ENCODE assay signal across 8 cellular contexts in the genomic region with DNA sequence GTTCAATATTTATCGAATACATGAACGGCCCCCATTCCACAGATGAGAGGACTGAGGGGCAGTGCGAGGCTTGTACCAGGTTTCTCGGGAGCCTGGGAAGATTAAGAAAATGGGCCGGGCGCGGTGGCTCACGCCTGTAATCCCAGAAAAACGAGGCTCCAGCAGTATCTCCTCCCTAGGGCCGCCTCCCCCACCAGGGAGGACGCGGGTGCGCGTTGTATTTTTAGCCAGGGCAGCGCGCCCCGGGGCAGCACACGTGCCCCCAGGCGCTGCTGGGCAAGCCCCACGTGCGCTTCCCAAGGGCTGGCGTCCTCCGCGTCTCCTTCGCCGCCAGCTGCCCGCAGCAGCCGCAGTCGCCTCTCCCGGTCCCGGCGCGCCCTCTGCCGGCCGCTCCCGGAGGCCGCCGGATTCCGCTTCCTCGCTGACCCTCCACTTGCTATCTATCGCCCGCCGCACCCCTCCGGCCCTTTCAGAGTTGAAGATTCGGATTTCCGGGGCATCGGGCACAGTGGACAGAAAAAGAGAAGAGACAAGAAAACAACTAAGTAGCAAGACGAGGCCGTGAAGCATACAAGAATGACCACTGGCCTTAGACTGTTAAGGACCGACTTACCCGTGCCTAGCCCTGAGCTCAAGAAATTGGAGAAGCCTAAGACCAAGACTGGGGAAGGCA. TPM values are rescaled to one million over a fixed set of nuclear protein-coding genes. Genes with fewer than 3 reads are reported as not detected.
DNase-seq lines count a peak whose midpoint lies in the region; ATAC-seq, FAIRE-seq and TF ChIP-seq lines count a peak whose summit lies in the region.

No MANE protein-coding gene starts in this region.

- WGBS in HepG2 (ENCODE audit: low lambda C conversion rate), result 6% methylated on average over 31 of the region's 51 CpGs

- POLR2A ChIA-PET in HepG2 (lab: Yijun Ruan, JAX), result interaction anchor here (0.6 to 1.9 kb wide), 10 partner anchors 14 to 260 kb away, joined by 3 to 22 read pairs (median 5); a partner anchor contains a TSS

- TF ChIP-seq EP300 in HepG2 (IDR thresholded peaks at IDR 0.05; ENCODE audit: low read depth in 2 of 2, low read length in 2 of 2) (no peak), HepG2 (CRISPR knock-in tag; IDR thresholded peaks at IDR 0.05; ENCODE audit: borderline replicate concordance) (no peak)

- no TSS peak for BruUV-seq in HepG2 (replicated peaks; lab: Mats Ljungman, UMichigan)

- H3K4me2 ChIP-seq in HepG2 (ENCODE audit: low read depth, low read length), result peak overlapping the region; percentile 88

- FAIRE-seq in HepG2 (lab: Jason Lieb, UNC), result no peak

- TF ChIP-seq RAD21 in HepG2 (CRISPR knock-in tag; IDR thresholded peaks at IDR 0.05), result peak; percentile 99

- intact Hi-C loops in HepG2 (cut with micrococcal nuclease; ENCODE audit: unreplicated experiment), result loop anchor here (1.0 kb wide), 1 partner anchor 16 kb away; no protein-coding TSS in a partner anchor

- H3K4me3 ChIP-seq in AG09309 (ENCODE audit: control insufficient read depth, low read depth, low read length) (no peak overlapping the region; the same call in 1 of the 2 replicates), HepG2 (replicated peaks in 1 of 3; ENCODE audit: insufficient read depth in 1 of 3, low read depth in 2 of 3, low read length in 3 of 3) (peak overlapping the region in 1 of 3 experiments; percentile 50; a peak in 2 of 6 replicates)

- peaks cover 41% of the 10 kb centered on the region for H3K4me1 ChIP-seq in HepG2 (ENCODE audit: insufficient read depth, low read length)

- H3K36me3 ChIP-seq in HepG2 (replicated peaks in 1 of 2; ENCODE audit: control insufficient read depth in 1 of 2, insufficient read depth in 2 of 2, low read length in 2 of 2), result no peaks in the 10 kb centered on the region

- in situ Hi-C loops in HepG2 (cut with HindIII; ENCODE audit: extremely low pct_ligation_motif_present, low pct_unique_long_range_greater_than_20kb), result no loop called here

- CTCF ChIA-PET in HepG2 (lab: Yijun Ruan, JAX; ENCODE audit: low intra/inter-chr PET ratio, low total read pairs), result interaction anchor here (1.1 to 2.6 kb wide), 5 partner anchors 16 to 76 kb away, joined by 4 to 43 read pairs (median 6); a partner anchor contains a TSS

- peak overlapping the region; percentile 69 for H2AFZ ChIP-seq in HepG2 (ENCODE audit: low read length)

- no peaks in the 10 kb centered on the region for H3K79me2 ChIP-seq in HepG2 (ENCODE audit: insufficient read depth, low read length)

- H4K20me1 ChIP-seq in HepG2 (ENCODE audit: insufficient read depth, low read length), result no peaks in the 10 kb centered on the region

- H3K9ac ChIP-seq in HepG2 (ENCODE audit: insufficient read depth, low read depth, low read length), result no peak overlapping the region

- TF ChIP-seq CTCF in AG09309 (IDR thresholded peaks at IDR 0.05; ENCODE audit: control insufficient read depth, insufficient read depth, low read depth, low read length, missing control alignments) (peak; percentile 79), HepG2 (CRISPR knock-in tag; IDR thresholded peaks at IDR 0.05) (peak; percentile 93)

- peaks cover 2 to 11% of the 10 kb centered on the region in 2 experiments; a peak in 2 of 5 replicates for H3K27me3 ChIP-seq in HepG2 (ENCODE audit: control insufficient read depth in 1 of 2, insufficient read depth in 2 of 2, low read length in 2 of 2)

- no peak overlapping the region for H3K27ac ChIP-seq in HepG2 (ENCODE audit: extremely low read length, insufficient read depth, low read length)

- DNase-seq in AG09309 (ENCODE audit: low read depth), result no peak
- peak; percentile 79 for DNase-seq in GM19240 (ENCODE audit: insufficient read length, low spot score)
- peak; percentile 82 for DNase-seq in NCI-H226
- DNase-seq in activated CD4-positive, alpha-beta T cell treated with anti-CD3 and anti-CD28 coated beads for 1 hour, result peak; percentile 42
- peak; percentile 62 for DNase-seq in dedifferentiated amniotic fluid mesenchymal stem cell (ENCODE audit: extremely low spot score)
- DNase-seq in HepG2 (ENCODE audit: low spot score), result peak; percentile 56
- peak; percentile 65 for DNase-seq in stimulated activated CD4-positive, alpha-beta T cell treated with anti-CD3 and anti-CD28 coated beads, Interleukin-4, amount 100 ng/mL, for 24 hours
- no peak for DNase-seq in NCI-H524 treated with DMSO at 0.1 percent for 48 hours (lab: John Stamatoyannopoulos, UW)

- no peaks in the 10 kb centered on the region for H3K9me3 ChIP-seq in HepG2 (ENCODE audit: low read length)

- TF ChIP-seq POLR2A in HepG2 (IDR thresholded peaks at IDR 0.05; ENCODE audit: insufficient read depth in 1 of 2, low read depth in 2 of 2, low read length in 2 of 2), result no peak

- peak; percentile 63 for ATAC-seq in HepG2

RNA-seq across cellular contexts. Expression of a gene that starts 1.9 kb away (rescaled TPM):
- 0.22 TPM in 1 of 2 replicates, not detected in the other for total RNA-seq in HepG2 (2016; rRNA removed; fragmentation: Illumina TruSeq; extraction: Trizol)
- 0.09 and 0.30 TPM in 2 replicates for total RNA-seq in HepG2 (2016; cell fraction: cytosol; rRNA removed; fragmentation: Illumina TruSeq; extraction: Trizol; ENCODE audit: low read depth)
- 0.24 TPM in 1 of 2 replicates, not detected in the other for total RNA-seq in HepG2 (2016; cell fraction: insoluble cytoplasmic fraction; rRNA removed; fragmentation: Illumina TruSeq; extraction: Trizol)
- 0.25 and 0.34 TPM in 2 replicates for total RNA-seq in HepG2 (2016; cell fraction: membrane; rRNA removed; fragmentation: Illumina TruSeq; extraction: Trizol)
- total RNA-seq in HepG2 (2016; cell fraction: nucleus; rRNA removed; fragmentation: Illumina TruSeq; extraction: Trizol), result 0.34 and 0.37 TPM in 2 replicates
- polyA plus RNA-seq in HepG2 (2011; rRNA removed), result 0.12 TPM in 2 replicates
- polyA plus RNA-seq in HepG2 (2011; cell fraction: cytosol; rRNA removed), result 0.01 and 0.07 TPM in 2 replicates
- 0.96 and 1.6 TPM in 2 replicates for polyA plus RNA-seq in HepG2 (2011; cell fraction: nucleus; rRNA removed)
- 0.39 and 0.50 TPM in 2 replicates for polyA plus RNA-seq in HepG2 (2012)
- 0.36 TPM in 2 replicates for polyA plus RNA-seq in HepG2 (2016; cell fraction: cytosol; fragmentation: Illumina TruSeq; extraction: Trizol; ENCODE audit: low read depth)
- polyA plus RNA-seq in HepG2 (2016; cell fraction: insoluble cytoplasmic fraction; fragmentation: Illumina TruSeq; extraction: Trizol; ENCODE audit: low read depth), result 0.30 and 0.47 TPM in 2 replicates
- polyA plus RNA-seq in HepG2 (2016; cell fraction: membrane; fragmentation: Illumina TruSeq; extraction: Trizol; ENCODE audit: low read depth), result 0.38 and 0.65 TPM in 2 replicates
- 1.2 and 1.5 TPM in 2 replicates for polyA plus RNA-seq in HepG2 (2016; cell fraction: nucleus; fragmentation: Illumina TruSeq; extraction: Trizol; ENCODE audit: insufficient read depth, low read depth)
- 0.06 and 0.09 TPM in 2 replicates for polyA minus RNA-seq in HepG2 (2011; rRNA and poly(A)+ RNA removed; ENCODE audit: low replicate concordance)
- polyA minus RNA-seq in HepG2 (2011; cell fraction: cytosol; rRNA and poly(A)+ RNA removed), result not detected in 2 replicates
- polyA minus RNA-seq in HepG2 (2011; cell fraction: nucleus; rRNA and poly(A)+ RNA removed), result 0.37 and 0.52 TPM in 2 replicates

RNA-seq across cellular contexts. Expression of a gene that starts 11.1 kb away (rescaled TPM):
- 319 and 367 TPM in 2 replicates for total RNA-seq in HepG2 (2016; rRNA removed; fragmentation: Illumina TruSeq; extraction: Trizol)
- total RNA-seq in HepG2 (2016; cell fraction: cytosol; rRNA removed; fragmentation: Illumina TruSeq; extraction: Trizol; ENCODE audit: low read depth), result 181 and 202 TPM in 2 replicates
- 326 and 331 TPM in 2 replicates for total RNA-seq in HepG2 (2016; cell fraction: insoluble cytoplasmic fraction; rRNA removed; fragmentation: Illumina TruSeq; extraction: Trizol)
- 297 and 318 TPM in 2 replicates for total RNA-seq in HepG2 (2016; cell fraction: membrane; rRNA removed; fragmentation: Illumina TruSeq; extraction: Trizol)
- total RNA-seq in HepG2 (2016; cell fraction: nucleus; rRNA removed; fragmentation: Illumina TruSeq; extraction: Trizol), result 155 and 177 TPM in 2 replicates
- polyA plus RNA-seq in HepG2 (2011; rRNA removed), result 280 and 337 TPM in 2 replicates
- 359 and 386 TPM in 2 replicates for polyA plus RNA-seq in HepG2 (2011; cell fraction: cytosol; rRNA removed)
- polyA plus RNA-seq in HepG2 (2011; cell fraction: nucleus; rRNA removed), result 222 and 229 TPM in 2 replicates
- polyA plus RNA-seq in HepG2 (2012), result 346 and 360 TPM in 2 replicates
- 332 and 358 TPM in 2 replicates for polyA plus RNA-seq in HepG2 (2016; cell fraction: cytosol; fragmentation: Illumina TruSeq; extraction: Trizol; ENCODE audit: low read depth)
- polyA plus RNA-seq in HepG2 (2016; cell fraction: insoluble cytoplasmic fraction; fragmentation: Illumina TruSeq; extraction: Trizol; ENCODE audit: low read depth), result 655 and 754 TPM in 2 replicates
- polyA plus RNA-seq in HepG2 (2016; cell fraction: membrane; fragmentation: Illumina TruSeq; extraction: Trizol; ENCODE audit: low read depth), result 458 and 466 TPM in 2 replicates
- 478 and 490 TPM in 2 replicates for polyA plus RNA-seq in HepG2 (2016; cell fraction: nucleus; fragmentation: Illumina TruSeq; extraction: Trizol; ENCODE audit: insufficient read depth, low read depth)
- polyA minus RNA-seq in HepG2 (2011; rRNA and poly(A)+ RNA removed; ENCODE audit: low replicate concordance), result 353 and 1,132 TPM in 2 replicates
- 190 and 222 TPM in 2 replicates for polyA minus RNA-seq in HepG2 (2011; cell fraction: cytosol; rRNA and poly(A)+ RNA removed)
- 105 and 111 TPM in 2 replicates for polyA minus RNA-seq in HepG2 (2011; cell fraction: nucleus; rRNA and poly(A)+ RNA removed)

RNA-seq across cellular contexts. Expression of a gene that starts 14.8 kb away (rescaled TPM):
- 2.6 and 5.8 TPM in 2 replicates for total RNA-seq in HepG2 (2016; rRNA removed; fragmentation: Illumina TruSeq; extraction: Trizol)
- 1.1 and 1.3 TPM in 2 replicates for total RNA-seq in HepG2 (2016; cell fraction: cytosol; rRNA removed; fragmentation: Illumina TruSeq; extraction: Trizol; ENCODE audit: low read depth)
- 2.6 and 6.2 TPM in 2 replicates for total RNA-seq in HepG2 (2016; cell fraction: insoluble cytoplasmic fraction; rRNA removed; fragmentation: Illumina TruSeq; extraction: Trizol)
- 2.9 and 3.0 TPM in 2 replicates for total RNA-seq in HepG2 (2016; cell fraction: membrane; rRNA removed; fragmentation: Illumina TruSeq; extraction: Trizol)
- 5.2 and 8.4 TPM in 2 replicates for total RNA-seq in HepG2 (2016; cell fraction: nucleus; rRNA removed; fragmentation: Illumina TruSeq; extraction: Trizol)
- 4.9 and 6.3 TPM in 2 replicates for polyA plus RNA-seq in HepG2 (2011; rRNA removed)
- 3.9 and 5.4 TPM in 2 replicates for polyA plus RNA-seq in HepG2 (2011; cell fraction: cytosol; rRNA removed)
- polyA plus RNA-seq in HepG2 (2011; cell fraction: nucleus; rRNA removed), result 13.8 and 15.9 TPM in 2 replicates
- polyA plus RNA-seq in HepG2 (2012), result 1.9 and 2.8 TPM in 2 replicates
- polyA plus RNA-seq in HepG2 (2016; cell fraction: cytosol; fragmentation: Illumina TruSeq; extraction: Trizol; ENCODE audit: low read depth), result 0.44 and 0.46 TPM in 2 replicates
- 1.6 and 2.0 TPM in 2 replicates for polyA plus RNA-seq in HepG2 (2016; cell fraction: insoluble cytoplasmic fraction; fragmentation: Illumina TruSeq; extraction: Trizol; ENCODE audit: low read depth)
- 1.1 and 1.3 TPM in 2 replicates for polyA plus RNA-seq in HepG2 (2016; cell fraction: membrane; fragmentation: Illumina TruSeq; extraction: Trizol; ENCODE audit: low read depth)
- 8.0 and 10.3 TPM in 2 replicates for polyA plus RNA-seq in HepG2 (2016; cell fraction: nucleus; fragmentation: Illumina TruSeq; extraction: Trizol; ENCODE audit: insufficient read depth, low read depth)
- polyA minus RNA-seq in HepG2 (2011; rRNA and poly(A)+ RNA removed; ENCODE audit: low replicate concordance), result 0.68 and 20.8 TPM in 2 replicates
- polyA minus RNA-seq in HepG2 (2011; cell fraction: cytosol; rRNA and poly(A)+ RNA removed), result 5.3 and 5.8 TPM in 2 replicates
- 10.2 and 10.3 TPM in 2 replicates for polyA minus RNA-seq in HepG2 (2011; cell fraction: nucleus; rRNA and poly(A)+ RNA removed)

RNA-seq across cellular contexts. Expression of a gene that starts 18.8 kb away (rescaled TPM):
- 43.8 and 58.0 TPM in 2 replicates for total RNA-seq in HepG2 (2016; rRNA removed; fragmentation: Illumina TruSeq; extraction: Trizol)
- total RNA-seq in HepG2 (2016; cell fraction: cytosol; rRNA removed; fragmentation: Illumina TruSeq; extraction: Trizol; ENCODE audit: low read depth), result 164 and 173 TPM in 2 replicates
- total RNA-seq in HepG2 (2016; cell fraction: insoluble cytoplasmic fraction; rRNA removed; fragmentation: Illumina TruSeq; extraction: Trizol), result 33.8 and 63.0 TPM in 2 replicates
- 126 and 138 TPM in 2 replicates for total RNA-seq in HepG2 (2016; cell fraction: membrane; rRNA removed; fragmentation: Illumina TruSeq; extraction: Trizol)
- 36.6 and 44.0 TPM in 2 replicates for total RNA-seq in HepG2 (2016; cell fraction: nucleus; rRNA removed; fragmentation: Illumina TruSeq; extraction: Trizol)
- polyA plus RNA-seq in HepG2 (2011; rRNA removed), result 48.0 and 59.4 TPM in 2 replicates
- 40.0 and 57.0 TPM in 2 replicates for polyA plus RNA-seq in HepG2 (2011; cell fraction: cytosol; rRNA removed)
- 196 and 231 TPM in 2 replicates for polyA plus RNA-seq in HepG2 (2011; cell fraction: nucleus; rRNA removed)
- polyA plus RNA-seq in HepG2 (2012), result 39.6 and 43.4 TPM in 2 replicates
- 223 and 235 TPM in 2 replicates for polyA plus RNA-seq in HepG2 (2016; cell fraction: cytosol; fragmentation: Illumina TruSeq; extraction: Trizol; ENCODE audit: low read depth)
- polyA plus RNA-seq in HepG2 (2016; cell fraction: insoluble cytoplasmic fraction; fragmentation: Illumina TruSeq; extraction: Trizol; ENCODE audit: low read depth), result 44.5 and 60.2 TPM in 2 replicates
- polyA plus RNA-seq in HepG2 (2016; cell fraction: membrane; fragmentation: Illumina TruSeq; extraction: Trizol; ENCODE audit: low read depth), result 165 and 167 TPM in 2 replicates
- polyA plus RNA-seq in HepG2 (2016; cell fraction: nucleus; fragmentation: Illumina TruSeq; extraction: Trizol; ENCODE audit: insufficient read depth, low read depth), result 114 and 131 TPM in 2 replicates
- 52.6 and 92.4 TPM in 2 replicates for polyA minus RNA-seq in HepG2 (2011; rRNA and poly(A)+ RNA removed; ENCODE audit: low replicate concordance)
- 12.9 and 16.7 TPM in 2 replicates for polyA minus RNA-seq in HepG2 (2011; cell fraction: cytosol; rRNA and poly(A)+ RNA removed)
- polyA minus RNA-seq in HepG2 (2011; cell fraction: nucleus; rRNA and poly(A)+ RNA removed), result 29.9 and 42.3 TPM in 2 replicates

RNA-seq across cellular contexts. Expression of a gene that starts 32.8 kb away (rescaled TPM):
- total RNA-seq in HepG2 (2016; rRNA removed; fragmentation: Illumina TruSeq; extraction: Trizol), result 6.7 and 15.7 TPM in 2 replicates
- total RNA-seq in HepG2 (2016; cell fraction: cytosol; rRNA removed; fragmentation: Illumina TruSeq; extraction: Trizol; ENCODE audit: low read depth), result 2.2 and 2.3 TPM in 2 replicates
- total RNA-seq in HepG2 (2016; cell fraction: insoluble cytoplasmic fraction; rRNA removed; fragmentation: Illumina TruSeq; extraction: Trizol), result 4.5 and 17.1 TPM in 2 replicates
- total RNA-seq in HepG2 (2016; cell fraction: membrane; rRNA removed; fragmentation: Illumina TruSeq; extraction: Trizol), result 3.5 and 4.6 TPM in 2 replicates
- total RNA-seq in HepG2 (2016; cell fraction: nucleus; rRNA removed; fragmentation: Illumina TruSeq; extraction: Trizol), result 28.3 and 30.1 TPM in 2 replicates
- polyA plus RNA-seq in HepG2 (2011; rRNA removed), result 14.8 and 15.3 TPM in 2 replicates
- 5.0 and 5.4 TPM in 2 replicates for polyA plus RNA-seq in HepG2 (2011; cell fraction: cytosol; rRNA removed)
- polyA plus RNA-seq in HepG2 (2011; cell fraction: nucleus; rRNA removed), result 162 and 199 TPM in 2 replicates
- polyA plus RNA-seq in HepG2 (2012), result 12.4 and 15.4 TPM in 2 replicates
- polyA plus RNA-seq in HepG2 (2016; cell fraction: cytosol; fragmentation: Illumina TruSeq; extraction: Trizol; ENCODE audit: low read depth), result 0.95 and 1.2 TPM in 2 replicates
- polyA plus RNA-seq in HepG2 (2016; cell fraction: insoluble cytoplasmic fraction; fragmentation: Illumina TruSeq; extraction: Trizol; ENCODE audit: low read depth), result 4.4 and 6.1 TPM in 2 replicates
- polyA plus RNA-seq in HepG2 (2016; cell fraction: membrane; fragmentation: Illumina TruSeq; extraction: Trizol; ENCODE audit: low read depth), result 1.1 and 1.9 TPM in 2 replicates
- polyA plus RNA-seq in HepG2 (2016; cell fraction: nucleus; fragmentation: Illumina TruSeq; extraction: Trizol; ENCODE audit: insufficient read depth, low read depth), result 84.2 and 94.7 TPM in 2 replicates
- polyA minus RNA-seq in HepG2 (2011; rRNA and poly(A)+ RNA removed; ENCODE audit: low replicate concordance), result 25.4 and 35.0 TPM in 2 replicates
- polyA minus RNA-seq in HepG2 (2011; cell fraction: cytosol; rRNA and poly(A)+ RNA removed), result 3.8 and 5.9 TPM in 2 replicates
- polyA minus RNA-seq in HepG2 (2011; cell fraction: nucleus; rRNA and poly(A)+ RNA removed), result 43.5 and 53.5 TPM in 2 replicates

Comparison
In these comparisons a context has a peak if more than half of its experiments do, and no peak if none do; other contexts are left out.
1. DNase-seq: peak in GM19240 (single experiment), NCI-H226 (single experiment), activated CD4-positive, alpha-beta T cell treated with anti-CD3 and anti-CD28 coated beads for 1 hour (single experiment), dedifferentiated amniotic fluid mesenchymal stem cell (single experiment), HepG2 (single experiment) and stimulated activated CD4-positive, alpha-beta T cell treated with anti-CD3 and anti-CD28 coated beads, Interleukin-4, amount 100 ng/mL, for 24 hours (single experiment); none in AG09309 (single experiment) and NCI-H524 treated with DMSO at 0.1 percent for 48 hours (single experiment).